In the genomic region with DNA sequence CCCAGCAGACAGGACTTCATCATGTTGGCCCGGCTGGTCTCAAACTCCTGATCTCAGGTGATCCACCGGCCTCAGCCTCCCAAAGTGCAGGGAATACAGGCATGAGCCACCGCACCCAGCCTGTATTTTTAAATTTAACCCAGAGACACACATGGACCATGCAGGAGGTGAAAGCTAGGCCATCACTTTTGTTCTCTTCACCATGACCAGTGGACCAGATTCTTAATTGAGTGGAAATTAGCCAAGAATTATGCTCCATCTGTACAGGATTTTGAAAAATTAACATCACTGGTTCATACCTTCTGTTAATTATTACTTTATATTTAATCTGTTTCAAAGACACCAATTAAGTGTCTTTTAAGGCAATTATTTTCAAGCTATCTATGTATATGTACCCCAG, we compare ENCODE assay signal across 6 cellular contexts.
"Had no signal": no experiment of that assay in that cellular context is flagged by ENCODE, and none has a peak within 500 bp of the region (broad histone marks: within the 10 kb centered on the region; RNA-seq: fewer than 3 reads in every experiment).

No MANE protein-coding gene starts in this region.

- DNase-seq: IMR-90, KBM-7, KG1 had no signal

- H3K4me3 ChIP-seq: K562 had no signal

- H3K27ac ChIP-seq: HL-60 had no signal

- ATAC-seq: HepG2, K562 had no signal
